In genomic region chr17:82803606-82804005, GRCh38 we compare ENCODE assay signal across 22 cellular contexts. TPM values are rescaled to one million over a fixed set of nuclear protein-coding genes. Genes with fewer than 3 reads are reported as not detected.
"Had no signal": no experiment of that assay in that cellular context is flagged by ENCODE, and none has a peak within 500 bp of the region (broad histone marks: within the 10 kb centered on the region; RNA-seq: fewer than 3 reads in every experiment).

No MANE protein-coding gene starts in this region.

- ATAC-seq: heart right ventricle; natural killer cell; stimulated activated naive CD8-positive, alpha-beta T cell treated with anti-CD3 and anti-CD28 coated beads, Interleukin-15, amount 100 ng/mL, for 72 hours; upper lobe of right lung had no signal

- H3K9me3 ChIP-seq: esophagus muscularis mucosa, gastrocnemius medialis, heart right ventricle, testis, tibial nerve, upper lobe of right lung, vagina had no signal

- H3K4me3 Mint-ChIP-seq: mesothelial cell of epicardium; natural killer cell; stimulated activated naive CD8-positive, alpha-beta T cell treated with anti-CD3 and anti-CD28 coated beads, Interleukin-15, amount 100 ng/mL, for 72 hours had no signal

- H3K27ac ChIP-seq: epithelial cell of prostate, testis, upper lobe of right lung had no signal

- H3K9me3 Mint-ChIP-seq: natural killer cell had no signal

- DNase-seq: cortex of kidney; effector memory CD4-positive, alpha-beta T cell; gastrocnemius medialis; heart right ventricle; hypothalamus; kidney glomerular epithelial cell; natural killer cell; small intestine; stimulated activated CD4-positive, alpha-beta T cell treated with anti-CD3 and anti-CD28 coated beads, Interleukin-2, amount 100 ng/mL, for 48 hours; stimulated activated naive CD8-positive, alpha-beta T cell treated with anti-CD3 and anti-CD28 coated beads, Interleukin-15, amount 100 ng/mL, for 72 hours; testis; upper lobe of right lung had no signal

- H3K27me3 ChIP-seq: esophagus muscularis mucosa, gastrocnemius medialis, heart right ventricle, testis, tibial nerve, upper lobe of right lung, vagina had no signal

- H3K27ac Mint-ChIP-seq: mesothelial cell of epicardium, natural killer cell had no signal

- H3K4me3 ChIP-seq: esophagus muscularis mucosa, gastrocnemius medialis, heart right ventricle, testis, tibial nerve, upper lobe of right lung, vagina had no signal

- H3K36me3 Mint-ChIP-seq: natural killer cell had no signal

- H3K27me3 Mint-ChIP-seq: stimulated activated naive CD8-positive, alpha-beta T cell treated with anti-CD3 and anti-CD28 coated beads, Interleukin-15, amount 100 ng/mL, for 72 hours had no signal

RNA-seq across cellular contexts. Expression of gene ZNF750, which starts 36.2 kb away (rescaled TPM):
- total RNA-seq: esophagus muscularis mucosa, fibroblast of villous mesenchyme, mucosa of gallbladder, myocyte, natural killer cell, omental fat pad, subcutaneous adipose tissue, tibial nerve had no signal
